Comparison of ENCODE assay signal across 7 cellular contexts in the genomic region with DNA sequence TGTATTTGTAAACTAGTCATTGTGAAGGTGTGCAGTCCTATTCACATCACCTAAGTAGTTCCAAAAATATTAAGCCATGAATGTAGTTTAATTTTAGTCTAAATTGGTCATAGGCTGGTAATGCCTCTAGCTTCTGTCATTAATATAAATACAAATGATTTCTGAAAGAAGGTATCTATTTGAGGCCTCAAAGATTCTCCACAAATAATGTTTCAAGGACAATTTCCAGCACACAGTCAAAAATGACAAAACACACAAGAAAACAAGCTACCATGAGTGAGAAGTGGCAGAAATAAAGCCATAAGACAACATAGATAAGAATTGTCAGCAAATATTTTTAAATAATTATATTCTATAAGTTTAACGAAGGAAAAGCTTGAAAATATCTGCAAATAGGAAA.
"Had no signal": no experiment of that assay in that cellular context is flagged by ENCODE, and none has a peak within 500 bp of the region (broad histone marks: within the 10 kb centered on the region; RNA-seq: fewer than 3 reads in every experiment).

No MANE protein-coding gene starts in this region.

- H3K4me3 ChIP-seq: K562 had no signal

- DNase-seq: IMR-90, KBM-7, KG1 had no signal

- H3K27ac Mint-ChIP-seq: IgD-negative memory B cell had no signal

- H3K4me3 Mint-ChIP-seq: IgD-negative memory B cell had no signal

- H3K27ac ChIP-seq: HL-60, KMS-11 had no signal
